8 cellular contexts compared by ENCODE assay signal in genomic region chr20:4607287-4607713, GRCh38.
DNase-seq lines count a peak whose midpoint lies in the region; ATAC-seq and TF ChIP-seq lines count a peak whose summit lies in the region.

No MANE protein-coding gene starts in this region.

- H3F3A ChIP-seq in DOHH2 (ENCODE audit: control insufficient read depth, insufficient read depth), result no peaks in the 10 kb centered on the region

- no peaks in the 10 kb centered on the region for H3K9me2 ChIP-seq in DOHH2 (replicated peaks; ENCODE audit: control insufficient read depth, low read length)

- H3K4me2 ChIP-seq in DOHH2 (ENCODE audit: low read length), result peak overlapping the region; percentile 20

- intact Hi-C loops in mucosa of descending colon (cut with DNase I, micrococcal nuclease), result loop anchor here (2.0 to 5.0 kb wide), 2 partner anchors 114 to 115 kb away; partner anchors contain the start of gene PRND (in 2 of the 2)

- TF ChIP-seq CTCF in DOHH2 (IDR thresholded peaks at IDR 0.05; ENCODE audit: low read depth, low read length, poor library complexity, severe bottlenecking) (peak; percentile 93), endothelial cell (IDR thresholded peaks at IDR 0.05; ENCODE audit: unreplicated experiment) (peak; percentile 96), mucosa of descending colon (IDR thresholded peaks at IDR 0.05) (peak; percentile 82)

- H3K9ac ChIP-seq in NT2/D1 (ENCODE audit: insufficient read length, low read depth), result no peak overlapping the region

- peaks cover 2% of the 10 kb centered on the region for H3K4me1 Mint-ChIP-seq in endothelial cell (ENCODE audit: unreplicated experiment)

- H3K4me3 Mint-ChIP-seq in endothelial cell (ENCODE audit: unreplicated experiment), result no peak overlapping the region

- H3K27ac ChIP-seq in DOHH2 (ENCODE audit: low read depth, low read length), result no peak overlapping the region

- H3K36me3 ChIP-seq in DOHH2 (ENCODE audit: control insufficient read depth, low read length) (no peaks in the 10 kb centered on the region), NT2/D1 (ENCODE audit: insufficient read depth, insufficient read length, low read length) (no peaks in the 10 kb centered on the region), mucosa of descending colon (ENCODE audit: low read depth) (no peaks in the 10 kb centered on the region)

- peak; percentile 52 for DNase-seq in NT2/D1 (ENCODE audit: low read depth, low spot score)
- DNase-seq in activated CD8-positive, alpha-beta memory T cell treated with anti-CD3 and anti-CD28 coated beads, Interleukin-2, amount 50 U/mL, for 24 hours (ENCODE audit: extremely low read depth), result peak; percentile 13
- DNase-seq in endothelial cell (ENCODE audit: low spot score), result peak; percentile 64
- DNase-seq in mucosa of descending colon, result peak in 1 of 3 donors; percentile 66
- peak; percentile 26 to 78 (median 53) for DNase-seq in stimulated activated naive CD4-positive, alpha-beta T cell (lab: John Stamatoyannopoulos, UW)
- no peak for DNase-seq in NK-92 (lab: John Stamatoyannopoulos, UW; ENCODE audit: unreplicated experiment)

- no peak overlapping the region for H3K27ac Mint-ChIP-seq in endothelial cell (ENCODE audit: unreplicated experiment)

- H3K4me3 ChIP-seq in DOHH2 (ENCODE audit: low read length) (no peak overlapping the region), NT2/D1 (ENCODE audit: insufficient read length, low read depth) (no peak overlapping the region), mucosa of descending colon (no peak overlapping the region)

- no peaks in the 10 kb centered on the region for H4K20me1 ChIP-seq in DOHH2 (ENCODE audit: control insufficient read depth, insufficient read depth, low read depth, low read length)

- H3K36me3 Mint-ChIP-seq in endothelial cell (ENCODE audit: low read depth, unreplicated experiment), result no peaks in the 10 kb centered on the region

- H3K9me3 ChIP-seq in DOHH2 (ENCODE audit: control insufficient read depth, insufficient read depth, low read length) (no peaks in the 10 kb centered on the region), NT2/D1 (ENCODE audit: insufficient read depth, low read length) (no peaks in the 10 kb centered on the region), mucosa of descending colon (no peaks in the 10 kb centered on the region)

- H3K79me2 ChIP-seq in DOHH2 (ENCODE audit: control insufficient read depth, low read length), result no peaks in the 10 kb centered on the region

- peaks cover 46% of the 10 kb centered on the region for H3K4me1 ChIP-seq in DOHH2 (ENCODE audit: control insufficient read depth, low read length)
- no peaks in the 10 kb centered on the region for H3K4me1 ChIP-seq in NT2/D1 (ENCODE audit: insufficient read depth, insufficient read length)
- no peaks in the 10 kb centered on the region for H3K4me1 ChIP-seq in mucosa of descending colon (ENCODE audit: low read depth)

- peaks cover 1% of the 10 kb centered on the region for H3K27me3 Mint-ChIP-seq in endothelial cell (ENCODE audit: unreplicated experiment)

- H3K27me3 ChIP-seq in DOHH2 (ENCODE audit: control insufficient read depth, low read length) (no peaks in the 10 kb centered on the region), NT2/D1 (ENCODE audit: insufficient read depth, insufficient read length) (no peaks in the 10 kb centered on the region)

- no peaks in the 10 kb centered on the region for H3K9me3 Mint-ChIP-seq in endothelial cell (ENCODE audit: unreplicated experiment)

- peak; percentile 58 for ATAC-seq in HG03520 (IDR thresholded peaks at IDR 0.05; ENCODE audit: unreplicated experiment)
- peak; percentile 79 for ATAC-seq in mucosa of descending colon
